Comparison of ENCODE assay signal across 16 cellular contexts in genomic region chr15:78063966-78064365, GRCh38. TPM values are rescaled to one million over a fixed set of nuclear protein-coding genes. Genes with fewer than 3 reads are reported as not detected.
DNase-seq lines count a peak whose midpoint lies in the region; ATAC-seq and TF ChIP-seq lines count a peak whose summit lies in the region.
"Had no signal": no experiment of that assay in that cellular context is flagged by ENCODE, and none has a peak within 500 bp of the region (broad histone marks: within the 10 kb centered on the region; RNA-seq: fewer than 3 reads in every experiment).

No MANE protein-coding gene starts in this region.

- H3K9me3 ChIP-seq in AG04450 (ENCODE audit: control insufficient read depth, insufficient read depth, low read length) = no peaks in the 10 kb centered on the region
- no peaks in the 10 kb centered on the region for H3K9me3 ChIP-seq in SK-N-MC (ENCODE audit: low read depth, low read length)

- POLR2A ChIA-PET in AG04450 (lab: Yijun Ruan, JAX) = no interaction called here

- H3K9ac ChIP-seq in SK-N-MC (ENCODE audit: insufficient read length) = no peak overlapping the region

- no peak overlapping the region for H3K4me3 ChIP-seq in AG04450 (ENCODE audit: low read depth, low read length)
- no peak overlapping the region for H3K4me3 ChIP-seq in SK-N-MC
- no peak overlapping the region for H3K4me3 ChIP-seq in fibroblast of villous mesenchyme (ENCODE audit: low read depth, low read length)

- intact Hi-C loops in sciatic nerve (cut with DNase I) = no loop called here

- peaks cover 9% of the 10 kb centered on the region; the same call in 1 of the 2 replicates for H3K36me3 ChIP-seq in SK-N-MC (ENCODE audit: insufficient read depth, low read length)

- H3K27me3 ChIP-seq in AG04450 (ENCODE audit: control insufficient read depth, insufficient read depth, low read length) = no peaks in the 10 kb centered on the region

- peak; percentile 49 for ATAC-seq in sciatic nerve
- ATAC-seq in GM18870 (IDR thresholded peaks at IDR 0.05; ENCODE audit: unreplicated experiment) = no peak
- no peak for ATAC-seq in GM21390 (IDR thresholded peaks at IDR 0.05; ENCODE audit: unreplicated experiment)

- CTCF ChIA-PET in AG04450 (lab: Charles Lee) = no interaction called here

- no peak for TF ChIP-seq CTCF in AG04450 (IDR thresholded peaks at IDR 0.05; ENCODE audit: low read depth, low read length)
- TF ChIP-seq CTCF in fibroblast of villous mesenchyme (IDR thresholded peaks at IDR 0.05; ENCODE audit: insufficient read depth, low read depth, low read length) = no peak

- no peak for DNase-seq in AG04450 (ENCODE audit: low read depth, low spot score)
- no peak for DNase-seq in SK-N-MC (ENCODE audit: low read depth, low spot score)
- peak; percentile 90 for DNase-seq in fibroblast of villous mesenchyme (ENCODE audit: low read depth)
- DNase-seq in sciatic nerve (ENCODE audit: low spot score) = no peak
- no peak for DNase-seq in NCI-H1105 (lab: John Stamatoyannopoulos, UW)
- DNase-seq in NCI-H128 (lab: John Stamatoyannopoulos, UW; ENCODE audit: unreplicated experiment) = no peak
- DNase-seq: activated CD4-positive, alpha-beta memory T cell treated with anti-CD3 and anti-CD28 coated beads for 36 hours; activated gamma-delta T cell; DMS79; OCI-M1; stimulated activated CD4-positive, alpha-beta T cell treated with anti-CD3 and anti-CD28 coated beads, Interleukin-15, amount 100 ng/mL, for 24 hours had no signal

- H3K27ac ChIP-seq in AG04450 (ENCODE audit: low read depth, low read length) = peak overlapping the region; percentile 80
- peak overlapping the region; percentile 63 for H3K27ac ChIP-seq in SK-N-MC

RNA-seq across cellular contexts. Expression of gene TBC1D2B, which starts 13.5 kb away (rescaled TPM):
- 42.0 and 42.5 TPM in 2 replicates for polyA plus RNA-seq in AG04450 (2011; rRNA removed)
- polyA minus RNA-seq in AG04450 (2011; rRNA and poly(A)+ RNA removed) = 51.6 and 57.3 TPM in 2 replicates
- 32.5 and 52.2 TPM in 2 replicates for total RNA-seq in fibroblast of villous mesenchyme
- 103 TPM for total RNA-seq in sciatic nerve

RNA-seq across cellular contexts. Expression of gene SH2D7, which starts 28.4 kb away (rescaled TPM):
- 0.04 TPM in 1 of 2 replicates, not detected in the other for polyA plus RNA-seq in AG04450 (2011; rRNA removed)
- polyA minus RNA-seq in AG04450 (2011; rRNA and poly(A)+ RNA removed) = 0.14 TPM in 1 of 2 replicates, not detected in the other
- total RNA-seq in fibroblast of villous mesenchyme (not detected in 2 replicates), sciatic nerve (not detected)
- total RNA-seq: activated CD4-positive, alpha-beta memory T cell treated with anti-CD3 and anti-CD28 coated beads for 36 hours; bronchial epithelial cell; epithelial cell of proximal tubule; H1 had no signal
- polyA plus RNA-seq: H1 had no signal
